1 cellular context compared by ENCODE assay signal in genomic region chr18:62596145-62597005, GRCh38.
TF ChIP-seq lines count a peak whose summit lies in the region.

No MANE protein-coding gene starts in this region.

TF ChIP-seq in H1, 55 proteins besides CTCF, POLR2A, EP300 and RAD21 (continued from another document):
- TF ChIP-seq POU5F1 (IDR thresholded peaks at IDR 0.05; ENCODE audit: low read depth, low read length): no peak
- 0 out of 2 replicates have a peak, but pooled peaks have one; percentile 22 for TF ChIP-seq PHF8 (conservative IDR thresholded peaks at IDR 0.05; ENCODE audit: low read depth, low read length)
- no peak for TF ChIP-seq ZNF274 (IDR thresholded peaks at IDR 0.05; ENCODE audit: borderline replicate concordance, extremely low read depth, low read length)
- TF ChIP-seq, protein P1, sequence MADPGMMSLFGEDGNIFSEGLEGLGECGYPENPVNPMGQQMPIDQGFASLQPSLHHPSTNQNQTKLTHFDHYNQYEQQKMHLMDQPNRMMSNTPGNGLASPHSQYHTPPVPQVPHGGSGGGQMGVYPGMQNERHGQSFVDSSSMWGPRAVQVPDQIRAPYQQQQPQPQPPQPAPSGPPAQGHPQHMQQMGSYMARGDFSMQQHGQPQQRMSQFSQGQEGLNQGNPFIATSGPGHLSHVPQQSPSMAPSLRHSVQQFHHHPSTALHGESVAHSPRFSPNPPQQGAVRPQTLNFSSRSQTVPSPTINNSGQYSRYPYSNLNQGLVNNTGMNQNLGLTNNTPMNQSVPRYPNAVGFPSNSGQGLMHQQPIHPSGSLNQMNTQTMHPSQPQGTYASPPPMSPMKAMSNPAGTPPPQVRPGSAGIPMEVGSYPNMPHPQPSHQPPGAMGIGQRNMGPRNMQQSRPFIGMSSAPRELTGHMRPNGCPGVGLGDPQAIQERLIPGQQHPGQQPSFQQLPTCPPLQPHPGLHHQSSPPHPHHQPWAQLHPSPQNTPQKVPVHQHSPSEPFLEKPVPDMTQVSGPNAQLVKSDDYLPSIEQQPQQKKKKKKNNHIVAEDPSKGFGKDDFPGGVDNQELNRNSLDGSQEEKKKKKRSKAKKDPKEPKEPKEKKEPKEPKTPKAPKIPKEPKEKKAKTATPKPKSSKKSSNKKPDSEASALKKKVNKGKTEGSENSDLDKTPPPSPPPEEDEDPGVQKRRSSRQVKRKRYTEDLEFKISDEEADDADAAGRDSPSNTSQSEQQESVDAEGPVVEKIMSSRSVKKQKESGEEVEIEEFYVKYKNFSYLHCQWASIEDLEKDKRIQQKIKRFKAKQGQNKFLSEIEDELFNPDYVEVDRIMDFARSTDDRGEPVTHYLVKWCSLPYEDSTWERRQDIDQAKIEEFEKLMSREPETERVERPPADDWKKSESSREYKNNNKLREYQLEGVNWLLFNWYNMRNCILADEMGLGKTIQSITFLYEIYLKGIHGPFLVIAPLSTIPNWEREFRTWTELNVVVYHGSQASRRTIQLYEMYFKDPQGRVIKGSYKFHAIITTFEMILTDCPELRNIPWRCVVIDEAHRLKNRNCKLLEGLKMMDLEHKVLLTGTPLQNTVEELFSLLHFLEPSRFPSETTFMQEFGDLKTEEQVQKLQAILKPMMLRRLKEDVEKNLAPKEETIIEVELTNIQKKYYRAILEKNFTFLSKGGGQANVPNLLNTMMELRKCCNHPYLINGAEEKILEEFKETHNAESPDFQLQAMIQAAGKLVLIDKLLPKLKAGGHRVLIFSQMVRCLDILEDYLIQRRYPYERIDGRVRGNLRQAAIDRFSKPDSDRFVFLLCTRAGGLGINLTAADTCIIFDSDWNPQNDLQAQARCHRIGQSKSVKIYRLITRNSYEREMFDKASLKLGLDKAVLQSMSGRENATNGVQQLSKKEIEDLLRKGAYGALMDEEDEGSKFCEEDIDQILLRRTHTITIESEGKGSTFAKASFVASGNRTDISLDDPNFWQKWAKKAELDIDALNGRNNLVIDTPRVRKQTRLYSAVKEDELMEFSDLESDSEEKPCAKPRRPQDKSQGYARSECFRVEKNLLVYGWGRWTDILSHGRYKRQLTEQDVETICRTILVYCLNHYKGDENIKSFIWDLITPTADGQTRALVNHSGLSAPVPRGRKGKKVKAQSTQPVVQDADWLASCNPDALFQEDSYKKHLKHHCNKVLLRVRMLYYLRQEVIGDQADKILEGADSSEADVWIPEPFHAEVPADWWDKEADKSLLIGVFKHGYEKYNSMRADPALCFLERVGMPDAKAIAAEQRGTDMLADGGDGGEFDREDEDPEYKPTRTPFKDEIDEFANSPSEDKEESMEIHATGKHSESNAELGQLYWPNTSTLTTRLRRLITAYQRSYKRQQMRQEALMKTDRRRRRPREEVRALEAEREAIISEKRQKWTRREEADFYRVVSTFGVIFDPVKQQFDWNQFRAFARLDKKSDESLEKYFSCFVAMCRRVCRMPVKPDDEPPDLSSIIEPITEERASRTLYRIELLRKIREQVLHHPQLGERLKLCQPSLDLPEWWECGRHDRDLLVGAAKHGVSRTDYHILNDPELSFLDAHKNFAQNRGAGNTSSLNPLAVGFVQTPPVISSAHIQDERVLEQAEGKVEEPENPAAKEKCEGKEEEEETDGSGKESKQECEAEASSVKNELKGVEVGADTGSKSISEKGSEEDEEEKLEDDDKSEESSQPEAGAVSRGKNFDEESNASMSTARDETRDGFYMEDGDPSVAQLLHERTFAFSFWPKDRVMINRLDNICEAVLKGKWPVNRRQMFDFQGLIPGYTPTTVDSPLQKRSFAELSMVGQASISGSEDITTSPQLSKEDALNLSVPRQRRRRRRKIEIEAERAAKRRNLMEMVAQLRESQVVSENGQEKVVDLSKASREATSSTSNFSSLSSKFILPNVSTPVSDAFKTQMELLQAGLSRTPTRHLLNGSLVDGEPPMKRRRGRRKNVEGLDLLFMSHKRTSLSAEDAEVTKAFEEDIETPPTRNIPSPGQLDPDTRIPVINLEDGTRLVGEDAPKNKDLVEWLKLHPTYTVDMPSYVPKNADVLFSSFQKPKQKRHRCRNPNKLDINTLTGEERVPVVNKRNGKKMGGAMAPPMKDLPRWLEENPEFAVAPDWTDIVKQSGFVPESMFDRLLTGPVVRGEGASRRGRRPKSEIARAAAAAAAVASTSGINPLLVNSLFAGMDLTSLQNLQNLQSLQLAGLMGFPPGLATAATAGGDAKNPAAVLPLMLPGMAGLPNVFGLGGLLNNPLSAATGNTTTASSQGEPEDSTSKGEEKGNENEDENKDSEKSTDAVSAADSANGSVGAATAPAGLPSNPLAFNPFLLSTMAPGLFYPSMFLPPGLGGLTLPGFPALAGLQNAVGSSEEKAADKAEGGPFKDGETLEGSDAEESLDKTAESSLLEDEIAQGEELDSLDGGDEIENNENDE (IDR thresholded peaks at IDR 0.05; ENCODE audit: insufficient replicate concordance, low read length): no peak
- no peak for TF ChIP-seq TAF7 (optimal IDR thresholded peaks at IDR 0.05; ENCODE audit: borderline replicate concordance, low read depth, low read length)
- no peak for TF ChIP-seq SP2 (IDR thresholded peaks at IDR 0.05; ENCODE audit: low read length)
- TF ChIP-seq SP1 (IDR thresholded peaks at IDR 0.05; ENCODE audit: low read depth, low read length): no peak
- no peak for TF ChIP-seq YY1 (IDR thresholded peaks at IDR 0.05; ENCODE audit: low read depth, low read length)
- TF ChIP-seq E2F6 (IDR thresholded peaks at IDR 0.05): peak; percentile 23; the same call in 1 of the 2 replicates
- no peak for TF ChIP-seq KDM5A (IDR thresholded peaks at IDR 0.05; ENCODE audit: low read length)
- no peak for TF ChIP-seq CBX5 (IDR thresholded peaks at IDR 0.05; ENCODE audit: low read depth, low read length)
- TF ChIP-seq CHD1 (IDR thresholded peaks at IDR 0.05; ENCODE audit: low read depth, low read length): no peak
- TF ChIP-seq NRF1 (IDR thresholded peaks at IDR 0.05; ENCODE audit: low read depth, low read length): no peak
- TF ChIP-seq HDAC6 (IDR thresholded peaks at IDR 0.05; ENCODE audit: low read depth, low read length): no peak
- no peak for TF ChIP-seq SRF (IDR thresholded peaks at IDR 0.05; ENCODE audit: low read depth, low read length)
- no peak for TF ChIP-seq RFX5 (IDR thresholded peaks at IDR 0.05; ENCODE audit: borderline replicate concordance, low read depth, low read length)
- no peak for TF ChIP-seq POLR2AphosphoS5 (IDR thresholded peaks at IDR 0.05; ENCODE audit: low read depth, low read length)
- peak; percentile 88 for TF ChIP-seq SUZ12 (IDR thresholded peaks at IDR 0.05; ENCODE audit: low read length)
- TF ChIP-seq SAP30 (IDR thresholded peaks at IDR 0.05; ENCODE audit: insufficient read depth, insufficient replicate concordance, low read length): no peak
- no peak for TF ChIP-seq FOSL1 (IDR thresholded peaks at IDR 0.05; ENCODE audit: insufficient read depth, low read depth, low read length)
- TF ChIP-seq BRCA1 (IDR thresholded peaks at IDR 0.05; ENCODE audit: low read depth, low read length): no peak
- no peak for TF ChIP-seq SP4 (IDR thresholded peaks at IDR 0.05; ENCODE audit: low read length)
- TF ChIP-seq SIN3A (conservative IDR thresholded peaks at IDR 0.05 in 1 of 2, IDR thresholded peaks at IDR 0.05 in 1 of 2; ENCODE audit: low read depth in 1 of 2, low read length in 2 of 2): no peak
- no peak for TF ChIP-seq GTF2F1 (IDR thresholded peaks at IDR 0.05; ENCODE audit: borderline replicate concordance, low read depth, low read length)
- no peak for TF ChIP-seq RNF2 (IDR thresholded peaks at IDR 0.05; ENCODE audit: borderline replicate concordance, low read depth, low read length, missing control alignments, poor library complexity, severe bottlenecking)
- TF ChIP-seq ATF2 (IDR thresholded peaks at IDR 0.05; ENCODE audit: low read length): no peak
- TF ChIP-seq KDM4A (IDR thresholded peaks at IDR 0.05; ENCODE audit: low read depth, low read length, severe bottlenecking): peak; percentile 86
- TF ChIP-seq, protein P2, sequence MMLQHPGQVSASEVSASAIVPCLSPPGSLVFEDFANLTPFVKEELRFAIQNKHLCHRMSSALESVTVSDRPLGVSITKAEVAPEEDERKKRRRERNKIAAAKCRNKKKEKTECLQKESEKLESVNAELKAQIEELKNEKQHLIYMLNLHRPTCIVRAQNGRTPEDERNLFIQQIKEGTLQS (IDR thresholded peaks at IDR 0.05; ENCODE audit: insufficient read depth, low read depth, low read length): no peak
- TF ChIP-seq TBP (IDR thresholded peaks at IDR 0.05; ENCODE audit: low read depth, low read length): no peak
- TF ChIP-seq EGR1 (IDR thresholded peaks at IDR 0.05; ENCODE audit: borderline replicate concordance, low read depth, low read length): no peak
- TF ChIP-seq ASH2L (IDR thresholded peaks at IDR 0.05; ENCODE audit: low read length): peak; percentile 69
- TF ChIP-seq RBBP5 (IDR thresholded peaks at IDR 0.05; ENCODE audit: borderline replicate concordance, low read depth, low read length): 0 out of 2 replicates have a peak, but pooled peaks have one; percentile 64
- no peak for TF ChIP-seq JUND (IDR thresholded peaks at IDR 0.05; ENCODE audit: low read length)
- no peak for TF ChIP-seq BACH1 (IDR thresholded peaks at IDR 0.05; ENCODE audit: low read length)
- TF ChIP-seq SIX5 (IDR thresholded peaks at IDR 0.05; ENCODE audit: low read depth, low read length): no peak
- TF ChIP-seq SIRT6 (IDR thresholded peaks at IDR 0.05; ENCODE audit: low read length): no peak
- TF ChIP-seq, protein P3, sequence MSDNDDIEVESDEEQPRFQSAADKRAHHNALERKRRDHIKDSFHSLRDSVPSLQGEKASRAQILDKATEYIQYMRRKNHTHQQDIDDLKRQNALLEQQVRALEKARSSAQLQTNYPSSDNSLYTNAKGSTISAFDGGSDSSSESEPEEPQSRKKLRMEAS (IDR thresholded peaks at IDR 0.05): no peak; the same call in 1 of the 2 replicates
- no peak for TF ChIP-seq BCL11A (IDR thresholded peaks at IDR 0.05; ENCODE audit: low read depth in 2 of 2, low read length in 2 of 2)
- TF ChIP-seq CTBP2 (IDR thresholded peaks at IDR 0.05; ENCODE audit: borderline replicate concordance, insufficient read depth, insufficient read length, low read length): no peak
- TF ChIP-seq TCF12 (IDR thresholded peaks at IDR 0.05; ENCODE audit: low read depth, low read length): no peak
- no peak for TF ChIP-seq CREB1 (IDR thresholded peaks at IDR 0.05)
- TF ChIP-seq NANOG (IDR thresholded peaks at IDR 0.05; ENCODE audit: insufficient read depth, low read depth, low read length, poor library complexity, severe bottlenecking): no peak
- no peak; a peak in 1 of 4 replicates for TF ChIP-seq HDAC2 (IDR thresholded peaks at IDR 0.05; ENCODE audit: borderline replicate concordance in 1 of 2, low read depth in 2 of 2, low read length in 2 of 2)
- TF ChIP-seq KDM1A (IDR thresholded peaks at IDR 0.05; ENCODE audit: borderline replicate concordance, low read length): no peak
- TF ChIP-seq RXRA (IDR thresholded peaks at IDR 0.05; ENCODE audit: insufficient read depth, low read depth, low read length): no peak
- TF ChIP-seq CEBPB (IDR thresholded peaks at IDR 0.05; ENCODE audit: low read depth, low read length): no peak
- TF ChIP-seq TEAD4 (IDR thresholded peaks at IDR 0.05; ENCODE audit: low read depth, low read length): no peak
- peak; percentile 37; the same call in 1 of the 2 replicates for TF ChIP-seq GABPA (IDR thresholded peaks at IDR 0.05; ENCODE audit: borderline replicate concordance, insufficient read depth, low read length)
- TF ChIP-seq MAFK (IDR thresholded peaks at IDR 0.05; ENCODE audit: low read depth, low read length): no peak
- TF ChIP-seq CHD2 (IDR thresholded peaks at IDR 0.05; ENCODE audit: low read length): no peak
- TF ChIP-seq EZH2 (IDR thresholded peaks at IDR 0.05; ENCODE audit: low read depth, low read length, severe bottlenecking): peak; percentile 83
